In genomic region chr7:100326914-100327313, GRCh38 we compare ENCODE assay signal across 5 cellular contexts. TPM values are rescaled to one million over a fixed set of nuclear protein-coding genes. Genes with fewer than 3 reads are reported as not detected.
"Had no signal": no experiment of that assay in that cellular context is flagged by ENCODE, and none has a peak within 500 bp of the region (broad histone marks: within the 10 kb centered on the region; RNA-seq: fewer than 3 reads in every experiment).

No MANE protein-coding gene starts in this region.

RNA-seq across cellular contexts. Expression of gene SPDYE3, which starts 19.4 kb away (rescaled TPM):
- total RNA-seq: HepG2, HT-29, HT1080, IMR-90, K562 had no signal
- polyA plus RNA-seq: HepG2, IMR-90 had no signal

RNA-seq across cellular contexts. Expression of gene PILRA, which starts 46.4 kb away (rescaled TPM):
- total RNA-seq: IMR-90 had no signal
